Comparison of ENCODE assay signal across 7 cellular contexts in genomic region chrX:117978402-117978801, GRCh38.
"Had no signal": no experiment of that assay in that cellular context is flagged by ENCODE, and none has a peak within 500 bp of the region (broad histone marks: within the 10 kb centered on the region; RNA-seq: fewer than 3 reads in every experiment).

No MANE protein-coding gene starts in this region.

- H3K4me2 ChIP-seq: GM23338 had no signal

- H2AFZ ChIP-seq: GM23338 had no signal

- FAIRE-seq: HepG2 had no signal

- H3K4me3 ChIP-seq: GM23338, HAP-1 had no signal

- H3K9me3 ChIP-seq: HAP-1 had no signal

- H3K36me3 ChIP-seq: HAP-1 had no signal

- H3K27ac ChIP-seq: HL-60 had no signal

- DNase-seq: H7, HFFc6 had no signal

- ATAC-seq: GM23338, HCT116, HepG2 had no signal
